In genomic region chr17:60393840-60394529, GRCh38 we compare ENCODE assay signal across 1 cellular context.
TF ChIP-seq lines count a peak whose summit lies in the region.

No MANE protein-coding gene starts in this region.

TF ChIP-seq in HepG2, 621 proteins besides CTCF, POLR2A, EP300 and RAD21:
- 0 out of 2 replicates have a peak, but pooled peaks have one; percentile 13 for TF ChIP-seq SALL1 (CRISPR knock-in tag; IDR thresholded peaks at IDR 0.05)
- TF ChIP-seq SRSF1 (optimal IDR thresholded peaks at IDR 0.05; ENCODE audit: low read depth, low read length): no peak
- no peak for TF ChIP-seq RBAK (CRISPR knock-in tag; IDR thresholded peaks at IDR 0.05)
- no peak for TF ChIP-seq ZNF552 (CRISPR knock-in tag; IDR thresholded peaks at IDR 0.05; ENCODE audit: borderline replicate concordance)
- no peak for TF ChIP-seq ZNF619 (CRISPR knock-in tag; IDR thresholded peaks at IDR 0.05)
- TF ChIP-seq ZNF335 (CRISPR knock-in tag; IDR thresholded peaks at IDR 0.05): no peak
- TF ChIP-seq ERF (CRISPR knock-in tag; IDR thresholded peaks at IDR 0.05): no peak
- 0 out of 2 replicates have a peak, but pooled peaks have one; percentile 37 for TF ChIP-seq NFATC3 (CRISPR knock-in tag; IDR thresholded peaks at IDR 0.05)
- no peak for TF ChIP-seq ZNF318 (CRISPR knock-in tag; IDR thresholded peaks at IDR 0.05)
- TF ChIP-seq REST (IDR thresholded peaks at IDR 0.05; ENCODE audit: borderline replicate concordance in 1 of 2, low read depth in 1 of 2, low read length in 2 of 2): no peak
- TF ChIP-seq ZNF788 (CRISPR knock-in tag; IDR thresholded peaks at IDR 0.05; ENCODE audit: borderline replicate concordance): peak; percentile 40; the same call in 1 of the 2 replicates
TF ChIP-seq in HepG2: peak in this region for 3.
